ENCODE assay signal across 24 cellular contexts in the genomic region with DNA sequence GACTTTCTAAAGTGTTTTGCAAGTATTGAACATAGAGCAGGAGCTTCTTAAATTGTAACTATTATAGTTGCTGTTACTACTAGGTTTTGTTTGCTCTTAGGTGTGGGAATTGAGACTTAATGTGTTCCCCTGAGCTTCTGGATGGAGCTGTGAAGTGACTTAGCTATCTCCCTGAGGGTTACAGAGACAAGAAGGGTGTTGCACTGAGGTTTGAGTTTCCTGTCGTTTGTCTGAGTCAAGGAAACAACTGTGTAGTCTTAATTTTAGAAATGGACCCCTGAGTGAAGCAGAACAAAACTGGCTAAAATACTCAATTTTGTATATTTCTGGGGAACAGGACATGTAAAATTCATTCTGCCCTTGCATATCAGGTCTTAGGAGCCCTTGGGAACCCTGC. TPM values are rescaled to one million over a fixed set of nuclear protein-coding genes. Genes with fewer than 3 reads are reported as not detected.
DNase-seq lines count a peak whose midpoint lies in the region; ATAC-seq and TF ChIP-seq lines count a peak whose summit lies in the region.
"Had no signal": no experiment of that assay in that cellular context is flagged by ENCODE, and none has a peak within 500 bp of the region (broad histone marks: within the 10 kb centered on the region; RNA-seq: fewer than 3 reads in every experiment).

No MANE protein-coding gene starts in this region.

- H3K4me1 Mint-ChIP-seq in activated CD4-positive, alpha-beta T cell treated with anti-CD3 and anti-CD28 coated beads for 36 hours, result peaks cover 14% of the 10 kb centered on the region
- H3K4me1 Mint-ChIP-seq in CD8-positive, alpha-beta T cell (ENCODE audit: low read depth), result peaks cover 27% of the 10 kb centered on the region
- H3K4me1 Mint-ChIP-seq in T-cell, result peaks cover 24 to 27% (median 25%) of the 10 kb centered on the region in 3 donors
- H3K4me1 Mint-ChIP-seq in naive thymus-derived CD4-positive, alpha-beta T cell, result peaks cover 15 to 39% (median 24%) of the 10 kb centered on the region in 7 donors

- H3K27me3 Mint-ChIP-seq in activated CD4-positive, alpha-beta T cell treated with anti-CD3 and anti-CD28 coated beads for 36 hours, result no peaks in the 10 kb centered on the region
- H3K27me3 Mint-ChIP-seq in CD8-positive, alpha-beta T cell (ENCODE audit: low read depth), result no peaks in the 10 kb centered on the region
- no peaks in the 10 kb centered on the region for H3K27me3 Mint-ChIP-seq in T-cell
- H3K27me3 Mint-ChIP-seq in naive thymus-derived CD4-positive, alpha-beta T cell, result peaks cover 0 to 3% (median 0%) of the 10 kb centered on the region in 5 donors
- H3K27me3 Mint-ChIP-seq: activated naive CD4-positive, alpha-beta T cell treated with anti-CD3 and anti-CD28 coated beads, Interleukin-2, amount 50 U/mL, for 24 hours had no signal

- H3K27ac Mint-ChIP-seq in activated CD4-positive, alpha-beta T cell treated with anti-CD3 and anti-CD28 coated beads for 36 hours, result no peak overlapping the region
- peak overlapping the region; percentile 71 for H3K27ac Mint-ChIP-seq in CD8-positive, alpha-beta T cell
- H3K27ac Mint-ChIP-seq in T-cell, result peak overlapping the region; percentile 70 to 83
- H3K27ac Mint-ChIP-seq in naive thymus-derived CD4-positive, alpha-beta T cell, result peak overlapping the region; percentile 12 to 87 (median 43)
- H3K27ac Mint-ChIP-seq: activated naive CD4-positive, alpha-beta T cell treated with anti-CD3 and anti-CD28 coated beads, Interleukin-2, amount 50 U/mL, for 24 hours; T-helper 2 cell treated with Interferon-gamma antibody and Interleukin-4, amounts not matched to agents 5 μg/mL and 100 μg/mL, for 36 hours had no signal

- peak; percentile 48 for ATAC-seq in activated CD4-positive, alpha-beta T cell treated with anti-CD3 and anti-CD28 coated beads for 36 hours
- ATAC-seq in CD8-positive, alpha-beta T cell, result peak; percentile 51
- ATAC-seq in T-cell (replicated peaks in 1 of 4) (peak; percentile 40 to 75 (median 70)), HG03159 (IDR thresholded peaks at IDR 0.05; ENCODE audit: unreplicated experiment) (no peak), left cardiac atrium (no peak)
- ATAC-seq in naive thymus-derived CD4-positive, alpha-beta T cell, result no peak
- ATAC-seq: foreskin keratinocyte, HCT116, HepG2, left lobe of liver, SK-N-SH treated with all-trans-retinoic acid at 6 μM for 48 hours had no signal

- DNase-seq in activated CD4-positive, alpha-beta T cell treated with anti-CD3 and anti-CD28 coated beads for 36 hours, result no peak
- DNase-seq in activated CD4-positive, alpha-beta T cell treated with anti-CD3 and anti-CD28 coated beads, Interleukin-2, amount 50 U/mL, for 48 hours, result no peak
- DNase-seq in CD8-positive, alpha-beta T cell, result no peak
- DNase-seq in T-cell, result no peak
- no peak for DNase-seq in naive thymus-derived CD4-positive, alpha-beta T cell
- DNase-seq in dermis blood vessel endothelial cell, result no peak
- DNase-seq in left cardiac atrium, result no peak
- DNase-seq: effector memory CD4-positive, alpha-beta T cell; foreskin keratinocyte; NCI-H1092 treated with DMSO at 0.1 percent for 48 hours; NCI-H187 treated with DMSO at 0.1 percent for 48 hours; NCI-H2227 treated with DMSO at 0.1 percent for 48 hours; OCI-M1; trophoblast cell had no signal

- no peak overlapping the region for H3K4me3 ChIP-seq in CD8-positive, alpha-beta T cell (ENCODE audit: low read depth, low read length)
- H3K4me3 ChIP-seq in naive thymus-derived CD4-positive, alpha-beta T cell (ENCODE audit: low read length), result no peak overlapping the region
- H3K4me3 ChIP-seq: hepatocyte had no signal

- peaks cover 16% of the 10 kb centered on the region for H3K4me1 ChIP-seq in CD8-positive, alpha-beta T cell (ENCODE audit: insufficient read depth, low read length)
- H3K4me1 ChIP-seq in naive thymus-derived CD4-positive, alpha-beta T cell (ENCODE audit: control insufficient read depth in 2 of 2, insufficient read depth in 2 of 2, low read length in 2 of 2), result peaks cover 12 to 14% of the 10 kb centered on the region in 2 donors
- H3K4me1 ChIP-seq: foreskin keratinocyte had no signal

- no peaks in the 10 kb centered on the region for H3K9me3 Mint-ChIP-seq in activated CD4-positive, alpha-beta T cell treated with anti-CD3 and anti-CD28 coated beads for 36 hours (ENCODE audit: low read depth)
- no peaks in the 10 kb centered on the region for H3K9me3 Mint-ChIP-seq in CD8-positive, alpha-beta T cell
- H3K9me3 Mint-ChIP-seq in T-cell, result no peaks in the 10 kb centered on the region
- H3K9me3 Mint-ChIP-seq in naive thymus-derived CD4-positive, alpha-beta T cell, result no peaks in the 10 kb centered on the region
- H3K9me3 Mint-ChIP-seq: activated naive CD4-positive, alpha-beta T cell treated with anti-CD3 and anti-CD28 coated beads, Interleukin-2, amount 50 U/mL, for 24 hours; brain; T-helper 2 cell treated with Interferon-gamma antibody and Interleukin-4, amounts not matched to agents 5 μg/mL and 100 μg/mL, for 36 hours had no signal

- no peak overlapping the region for H3K27ac ChIP-seq in CD8-positive, alpha-beta T cell (ENCODE audit: low read depth, low read length)
- H3K27ac ChIP-seq in naive thymus-derived CD4-positive, alpha-beta T cell (ENCODE audit: low read depth, low read length), result no peak overlapping the region
- H3K27ac ChIP-seq: foreskin keratinocyte, hepatocyte had no signal

- CTCF ChIA-PET in activated CD4-positive, alpha-beta T cell treated with anti-CD3 and anti-CD28 coated beads for 36 hours (lab: Charles Lee), result interaction anchor here (0.6 to 4.8 kb wide), 10 partner anchors 9 to 1294 kb away, joined by 3 to 60 read pairs (median 4); no protein-coding TSS in a partner anchor
- CTCF ChIA-PET in CD8-positive, alpha-beta T cell (lab: Charles Lee), result interaction anchor here (0.9 to 11.0 kb wide), 11 partner anchors 10 to 219 kb away, joined by 3 to 189 read pairs (median 10); no protein-coding TSS in a partner anchor
- CTCF ChIA-PET in T-cell (lab: Charles Lee), result interaction anchor here (0.5 to 4.3 kb wide), 6 partner anchors 66 to 1164 kb away, joined by 3 to 36 read pairs (median 6); no protein-coding TSS in a partner anchor
- CTCF ChIA-PET in naive thymus-derived CD4-positive, alpha-beta T cell (lab: Charles Lee), result interaction anchor here (0.6 to 10.3 kb wide), 9 partner anchors 12 to 161 kb away, joined by 3 to 191 read pairs (median 3); no protein-coding TSS in a partner anchor

- no peak for TF ChIP-seq CTCF in CD8-positive, alpha-beta T cell (IDR thresholded peaks at IDR 0.05)

- intact Hi-C loops in activated CD4-positive, alpha-beta T cell treated with anti-CD3 and anti-CD28 coated beads for 36 hours (cut with DNase I, micrococcal nuclease), result no loop called here
- intact Hi-C loops in CD8-positive, alpha-beta T cell (cut with DNase I, micrococcal nuclease), result loop anchor here in 1 of 2 experiments (2.0 kb wide), 1 partner anchor 53 kb away; no protein-coding TSS in a partner anchor
- intact Hi-C loops in naive thymus-derived CD4-positive, alpha-beta T cell (cut with micrococcal nuclease), result loop anchor here (1.0 to 5.0 kb wide), 3 partner anchors 19 to 250 kb away; no protein-coding TSS in a partner anchor
- intact Hi-C loops in left cardiac atrium (cut with DNase I), result loop anchor here in 1 of 2 donors (2.0 kb wide), 1 partner anchor 167 kb away; no protein-coding TSS in a partner anchor

- no peaks in the 10 kb centered on the region for H3K27me3 ChIP-seq in CD8-positive, alpha-beta T cell (ENCODE audit: insufficient read depth, low read length)
- H3K27me3 ChIP-seq in naive thymus-derived CD4-positive, alpha-beta T cell (ENCODE audit: control insufficient read depth in 2 of 2, insufficient read depth in 2 of 2, low read length in 2 of 2), result no peaks in the 10 kb centered on the region
- H3K27me3 ChIP-seq: foreskin keratinocyte, hepatocyte had no signal

- POLR2A ChIA-PET in activated CD4-positive, alpha-beta T cell treated with anti-CD3 and anti-CD28 coated beads for 36 hours (lab: Charles Lee), result interaction anchor here (1.1 to 1.2 kb wide), 2 partner anchors 8 to 9 kb away, joined by 3 to 4 read pairs; no protein-coding TSS in a partner anchor
- POLR2A ChIA-PET in CD8-positive, alpha-beta T cell (lab: Charles Lee), result interaction anchor here (0.7 kb wide), 1 partner anchor 24 kb away, joined by 3 read pairs; no protein-coding TSS in a partner anchor
- POLR2A ChIA-PET in T-cell (lab: Charles Lee), result interaction anchor here in 1 of 2 donors (1.0 kb wide), 1 partner anchor 24 kb away, joined by 4 read pairs; no protein-coding TSS in a partner anchor
- POLR2A ChIA-PET in naive thymus-derived CD4-positive, alpha-beta T cell (lab: Charles Lee), result interaction anchor here (0.8 to 2.0 kb wide), 3 partner anchors 19 to 160 kb away, joined by 3 to 12 read pairs (median 7); no protein-coding TSS in a partner anchor

- H3K36me3 Mint-ChIP-seq in activated CD4-positive, alpha-beta T cell treated with anti-CD3 and anti-CD28 coated beads for 36 hours (ENCODE audit: low read depth), result no peaks in the 10 kb centered on the region
- H3K36me3 Mint-ChIP-seq in CD8-positive, alpha-beta T cell, result no peaks in the 10 kb centered on the region
- H3K36me3 Mint-ChIP-seq in T-cell, result peaks cover 4% of the 10 kb centered on the region
- peaks cover 0 to 3% (median 0%) of the 10 kb centered on the region in 5 donors for H3K36me3 Mint-ChIP-seq in naive thymus-derived CD4-positive, alpha-beta T cell
- H3K36me3 Mint-ChIP-seq: activated naive CD4-positive, alpha-beta T cell treated with anti-CD3 and anti-CD28 coated beads, Interleukin-2, amount 50 U/mL, for 24 hours had no signal

- H3K36me3 ChIP-seq in CD8-positive, alpha-beta T cell (ENCODE audit: insufficient read depth, low read length), result no peaks in the 10 kb centered on the region
- no peaks in the 10 kb centered on the region for H3K36me3 ChIP-seq in naive thymus-derived CD4-positive, alpha-beta T cell (ENCODE audit: control insufficient read depth in 2 of 3, insufficient read depth in 3 of 3, low read length in 3 of 3)

- H3K9me3 ChIP-seq in CD8-positive, alpha-beta T cell (ENCODE audit: low read length), result no peaks in the 10 kb centered on the region
- no peaks in the 10 kb centered on the region for H3K9me3 ChIP-seq in naive thymus-derived CD4-positive, alpha-beta T cell (ENCODE audit: control insufficient read depth in 2 of 3, low read length in 3 of 3)
- H3K9me3 ChIP-seq: Caco-2 had no signal

- no peak overlapping the region for H3K4me3 Mint-ChIP-seq in activated CD4-positive, alpha-beta T cell treated with anti-CD3 and anti-CD28 coated beads for 36 hours
- no peak overlapping the region for H3K4me3 Mint-ChIP-seq in CD8-positive, alpha-beta T cell
- peak overlapping the region in 1 of 3 donors; percentile 5 for H3K4me3 Mint-ChIP-seq in T-cell
- peak overlapping the region in 6 of 10 donors; percentile 5 to 18 (median 9) for H3K4me3 Mint-ChIP-seq in naive thymus-derived CD4-positive, alpha-beta T cell
- H3K4me3 Mint-ChIP-seq: activated naive CD4-positive, alpha-beta T cell treated with anti-CD3 and anti-CD28 coated beads, Interleukin-2, amount 50 U/mL, for 24 hours; brain; T-helper 2 cell treated with Interferon-gamma antibody and Interleukin-4, amounts not matched to agents 5 μg/mL and 100 μg/mL, for 36 hours had no signal

RNA-seq across cellular contexts. Expression of a gene that starts 20.4 kb away (rescaled TPM):
- 1 to 10 TPM; 1.8 to 2.3 TPM for total RNA-seq in activated CD4-positive, alpha-beta T cell treated with anti-CD3 and anti-CD28 coated beads for 36 hours
- 1 to 10 TPM; 1.8 to 2.3 TPM for total RNA-seq in CD8-positive, alpha-beta T cell
- total RNA-seq in T-cell, result 10 to 100 TPM in 1 of 5 donors, 1 to 10 TPM in 4; 3.5 to 12.4 (median 5.4) TPM
- total RNA-seq in naive thymus-derived CD4-positive, alpha-beta T cell, result 1 to 10 TPM; 2.8 to 9.7 (median 5.3) TPM
- polyA plus RNA-seq in naive thymus-derived CD4-positive, alpha-beta T cell, result under 1 TPM; 0.37 to 0.63 TPM
- total RNA-seq in dermis blood vessel endothelial cell, result 1.5 and 1.9 TPM in 2 replicates
- 1 to 10 TPM; 1.8 to 2.5 TPM for total RNA-seq in left cardiac atrium

RNA-seq across cellular contexts. Expression of a gene that starts 20.5 kb away (rescaled TPM):
- total RNA-seq in activated CD4-positive, alpha-beta T cell treated with anti-CD3 and anti-CD28 coated beads for 36 hours, result 10 to 100 TPM; 23.0 to 23.8 TPM
- total RNA-seq in CD8-positive, alpha-beta T cell, result 10 to 100 TPM; 13.9 to 20.2 TPM
- 10 to 100 TPM; 26.7 to 55.5 (median 41.5) TPM for total RNA-seq in T-cell
- total RNA-seq in naive thymus-derived CD4-positive, alpha-beta T cell, result 10 to 100 TPM; 28.2 to 58.5 (median 44.6) TPM
- polyA plus RNA-seq in naive thymus-derived CD4-positive, alpha-beta T cell, result 10 to 100 TPM; 14.8 to 22.0 TPM
- 36.4 and 41.2 TPM in 2 replicates for total RNA-seq in dermis blood vessel endothelial cell
- total RNA-seq in left cardiac atrium, result 10 to 100 TPM; 39.0 to 49.1 TPM

RNA-seq across cellular contexts. Expression of a gene that starts 25.5 kb away (rescaled TPM):
- 10 to 100 TPM; 68.3 to 78.5 TPM for total RNA-seq in activated CD4-positive, alpha-beta T cell treated with anti-CD3 and anti-CD28 coated beads for 36 hours
- 100 to 1,000 TPM; 535 TPM for total RNA-seq in CD8-positive, alpha-beta T cell
- total RNA-seq in T-cell, result 100 to 1,000 TPM in 2 of 5 donors, 10 to 100 TPM in 3; 19.5 to 302 (median 25.0) TPM
- total RNA-seq in naive thymus-derived CD4-positive, alpha-beta T cell, result 100 to 1,000 TPM in 2 of 5 experiments, 10 to 100 TPM in 3; 13.7 to 319 (median 22.9) TPM
- 10 to 100 TPM in 1 of 2 donors, 1 to 10 TPM in 1; 9.8 to 12.1 TPM for polyA plus RNA-seq in naive thymus-derived CD4-positive, alpha-beta T cell
- 9.2 and 15.1 TPM in 2 replicates for total RNA-seq in dermis blood vessel endothelial cell
- total RNA-seq in left cardiac atrium, result 10 to 100 TPM; 20.5 to 41.6 TPM

Comparison
In these comparisons a context has a peak if more than half of its experiments do, and no peak if none do; other contexts are left out.
1. ATAC-seq: peak in activated CD4-positive, alpha-beta T cell treated with anti-CD3 and anti-CD28 coated beads for 36 hours (single experiment), CD8-positive, alpha-beta T cell (single experiment) and T-cell (4 of 4); none in naive thymus-derived CD4-positive, alpha-beta T cell (single experiment), HG03159 (single experiment) and left cardiac atrium (0 of 2).
2. H3K4me3 Mint-ChIP-seq: peak in naive thymus-derived CD4-positive, alpha-beta T cell (6 of 10); none in activated CD4-positive, alpha-beta T cell treated with anti-CD3 and anti-CD28 coated beads for 36 hours (single experiment) and CD8-positive, alpha-beta T cell (single experiment).
3. intact Hi-C loops: an anchor here in naive thymus-derived CD4-positive, alpha-beta T cell (1.0 to 5.0 kb wide); none called in activated CD4-positive, alpha-beta T cell treated with anti-CD3 and anti-CD28 coated beads for 36 hours.